8 cellular contexts compared by ENCODE assay signal in genomic region chr19:10286803-10287737, GRCh38. TPM values are rescaled to one million over a fixed set of nuclear protein-coding genes. Genes with fewer than 3 reads are reported as not detected.
DNase-seq lines count a peak whose midpoint lies in the region.

A gene with protein sequence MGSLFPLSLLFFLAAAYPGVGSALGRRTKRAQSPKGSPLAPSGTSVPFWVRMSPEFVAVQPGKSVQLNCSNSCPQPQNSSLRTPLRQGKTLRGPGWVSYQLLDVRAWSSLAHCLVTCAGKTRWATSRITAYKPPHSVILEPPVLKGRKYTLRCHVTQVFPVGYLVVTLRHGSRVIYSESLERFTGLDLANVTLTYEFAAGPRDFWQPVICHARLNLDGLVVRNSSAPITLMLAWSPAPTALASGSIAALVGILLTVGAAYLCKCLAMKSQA (plus strand): TSS chr19:10286955. CDS start chr19:10287013, 58 bp downstream.

- H3K27me3 Mint-ChIP-seq in activated T-helper 1 cell treated with anti-CD3 and anti-CD28 coated beads, Interleukin-12 subunit alpha, Interleukin-12 subunit beta, Interleukin-2, Interleukin-4 antibody, amounts not matched to agents 30 ng/mL and 10 ng/mL and 1 ng/mL, durations not matched to agents 14 hours and 24 hours and 36 hours (ENCODE audit: insufficient read depth): peaks cover 35% of the 10 kb centered on the region

- no peaks in the 10 kb centered on the region for H3K9me3 ChIP-seq in BLaER1
- no peaks in the 10 kb centered on the region for H3K9me3 ChIP-seq in HUES64 (ENCODE audit: insufficient read depth, low read depth, low read length)
- no peaks in the 10 kb centered on the region for H3K9me3 ChIP-seq in thymus (ENCODE audit: control insufficient read depth)

- peaks cover 54% of the 10 kb centered on the region for H3K4me1 Mint-ChIP-seq in activated T-helper 1 cell treated with anti-CD3 and anti-CD28 coated beads, Interleukin-12 subunit alpha, Interleukin-12 subunit beta, Interleukin-2, Interleukin-4 antibody, amounts not matched to agents 30 ng/mL and 10 ng/mL and 1 ng/mL, durations not matched to agents 14 hours and 24 hours and 36 hours (ENCODE audit: low read depth)

- peak within 1 kb of the TSS; percentile 62 for H3K4me3 Mint-ChIP-seq in activated T-helper 1 cell treated with anti-CD3 and anti-CD28 coated beads, Interleukin-12 subunit alpha, Interleukin-12 subunit beta, Interleukin-2, Interleukin-4 antibody, amounts not matched to agents 30 ng/mL and 10 ng/mL and 1 ng/mL, durations not matched to agents 14 hours and 24 hours and 36 hours

- peak within 1 kb of the TSS; percentile 72 for H3K27ac Mint-ChIP-seq in activated T-helper 1 cell treated with anti-CD3 and anti-CD28 coated beads, Interleukin-12 subunit alpha, Interleukin-12 subunit beta, Interleukin-2, Interleukin-4 antibody, amounts not matched to agents 30 ng/mL and 10 ng/mL and 1 ng/mL, durations not matched to agents 14 hours and 24 hours and 36 hours

- H3K27ac ChIP-seq in BLaER1 (peak within 1 kb of the TSS; percentile 33; the same call in 1 of the 2 replicates), HUES64 (ENCODE audit: low read depth, low read length) (no peak within 1 kb of the TSS), thymus (ENCODE audit: low read depth) (peak within 1 kb of the TSS; percentile 22)

- intact Hi-C loops in activated T-helper 1 cell treated with anti-CD3 and anti-CD28 coated beads, Interleukin-12 subunit alpha, Interleukin-12 subunit beta, Interleukin-2, Interleukin-4 antibody, amounts not matched to agents 30 ng/mL and 10 ng/mL and 1 ng/mL, durations not matched to agents 14 hours and 24 hours and 36 hours (cut with micrococcal nuclease): loop anchor here (1.0 kb wide), 1 partner anchor 8 kb away; no protein-coding TSS in a partner anchor

- H4K20me1 ChIP-seq in BLaER1: peaks cover 52% of the 10 kb centered on the region

- H3K9me3 Mint-ChIP-seq in activated T-helper 1 cell treated with anti-CD3 and anti-CD28 coated beads, Interleukin-12 subunit alpha, Interleukin-12 subunit beta, Interleukin-2, Interleukin-4 antibody, amounts not matched to agents 30 ng/mL and 10 ng/mL and 1 ng/mL, durations not matched to agents 14 hours and 24 hours and 36 hours: no peaks in the 10 kb centered on the region

- WGBS in HUES64: 6% methylated on average over 59 of the region's 59 CpGs
- WGBS in thymus: 2% methylated on average over 59 of the region's 59 CpGs

- H3K9ac ChIP-seq in BLaER1: peak within 1 kb of the TSS; percentile 40; the same call in 1 of the 2 replicates
- H3K9ac ChIP-seq in HUES64 (ENCODE audit: low read depth, low read length): no peak within 1 kb of the TSS; the same call in 1 of the 2 replicates

- peak; percentile 33 for DNase-seq in activated T-helper 1 cell treated with anti-CD3 and anti-CD28 coated beads, Interleukin-12 subunit alpha, Interleukin-12 subunit beta, Interleukin-2, Interleukin-4 antibody, amounts not matched to agents 30 ng/mL and 10 ng/mL and 1 ng/mL, durations not matched to agents 14 hours and 24 hours and 36 hours (ENCODE audit: low spot score)
- DNase-seq in iPS-NIHi7 (ENCODE audit: extremely low spot score): peak; percentile 66
- DNase-seq in DMS79 treated with DMSO at 0.1 percent for 48 hours (lab: John Stamatoyannopoulos, UW): no peak
- no peak for DNase-seq in NK-92 (lab: John Stamatoyannopoulos, UW; ENCODE audit: unreplicated experiment)
- no peak for DNase-seq in germinal center (ENCODE audit: low spot score)

- peaks cover 24% of the 10 kb centered on the region for H3K36me3 Mint-ChIP-seq in activated T-helper 1 cell treated with anti-CD3 and anti-CD28 coated beads, Interleukin-12 subunit alpha, Interleukin-12 subunit beta, Interleukin-2, Interleukin-4 antibody, amounts not matched to agents 30 ng/mL and 10 ng/mL and 1 ng/mL, durations not matched to agents 14 hours and 24 hours and 36 hours (ENCODE audit: low read depth)

- H3K27me3 ChIP-seq in BLaER1 (peaks cover 58% of the 10 kb centered on the region), HUES64 (ENCODE audit: insufficient read depth, low read length) (peaks cover 65% of the 10 kb centered on the region), thymus (ENCODE audit: control insufficient read depth, insufficient read depth) (peaks cover 61% of the 10 kb centered on the region)

- H3K4me1 ChIP-seq in BLaER1 (peaks cover 69% of the 10 kb centered on the region), HUES64 (ENCODE audit: insufficient read depth, low read length) (0 out of 2 replicates have a peak, but pooled peaks cover 3% of the 10 kb centered on the region), thymus (ENCODE audit: control insufficient read depth, insufficient read depth, low read length) (peaks cover 33% of the 10 kb centered on the region)

- H3K4me2 ChIP-seq in BLaER1: peak within 1 kb of the TSS; percentile 93

- H3K4me3 ChIP-seq in BLaER1 (peak within 1 kb of the TSS; percentile 62), HUES64 (ENCODE audit: low read length) (peak within 1 kb of the TSS; percentile 57), thymus (ENCODE audit: low read length) (peak within 1 kb of the TSS; percentile 29)

- H3K36me3 ChIP-seq in BLaER1: peaks cover 33% of the 10 kb centered on the region
- peaks cover 4% of the 10 kb centered on the region; the same call in 1 of the 2 replicates for H3K36me3 ChIP-seq in HUES64 (ENCODE audit: insufficient read depth, low read length)
- H3K36me3 ChIP-seq in thymus (ENCODE audit: control insufficient read depth, insufficient read depth): no peaks in the 10 kb centered on the region

RNA-seq across cellular contexts. Expression of the gene that starts here (rescaled TPM):
- polyA plus RNA-seq in HUES64 (2013, experiment 1 of 2): 0.75 TPM
- polyA plus RNA-seq in HUES64 (2013, experiment 2 of 2): 0.44 TPM
- total RNA-seq in activated T-helper 1 cell treated with anti-CD3 and anti-CD28 coated beads, Interleukin-12 subunit alpha, Interleukin-12 subunit beta, Interleukin-2, Interleukin-4 antibody, amounts not matched to agents 30 ng/mL and 10 ng/mL and 1 ng/mL, durations not matched to agents 14 hours and 24 hours and 36 hours: 0.59 and 1.0 TPM in 2 replicates
- polyA plus RNA-seq in thymus: 3.8 TPM

Comparison
In these comparisons a context has a peak if more than half of its experiments do, and no peak if none do; other contexts are left out.
1. DNase-seq: peak in activated T-helper 1 cell treated with anti-CD3 and anti-CD28 coated beads, Interleukin-12 subunit alpha, Interleukin-12 subunit beta, Interleukin-2, Interleukin-4 antibody, amounts not matched to agents 30 ng/mL and 10 ng/mL and 1 ng/mL, durations not matched to agents 14 hours and 24 hours and 36 hours (single experiment) and iPS-NIHi7 (single experiment); none in DMS79 treated with DMSO at 0.1 percent for 48 hours (single experiment), NK-92 (single experiment) and germinal center (single experiment).
2. Peak in every context shown above with its lines, with median percentiles within 50 percentile points of each other: H3K4me3 ChIP-seq.